In genomic region chr1:226608699-226609505, GRCh38 we compare ENCODE assay signal across 8 cellular contexts.
A peak's percentile ranks its signal among the peaks of the same experiment; 100 is the strongest.
DNase-seq lines count a peak whose midpoint lies in the region; ATAC-seq and TF ChIP-seq lines count a peak whose summit lies in the region.

No MANE protein-coding gene starts in this region.

- H4K20me1 ChIP-seq in mammary epithelial cell (ENCODE audit: insufficient read depth, low read length) = no peaks in the 10 kb centered on the region

- dilution Hi-C loops in mammary epithelial cell (cut with HindIII; ENCODE audit: low sequenced_read_pairs) = no loop called here

- ATAC-seq in GM21526 (IDR thresholded peaks at IDR 0.05; ENCODE audit: low FRiP score, unreplicated experiment) = peak; percentile 82

- no peak overlapping the region for H3K27ac ChIP-seq in mammary epithelial cell (ENCODE audit: insufficient read depth, low read depth, low read length)

- H3K9me3 ChIP-seq in BE2C (no peaks in the 10 kb centered on the region; the same call in 1 of the 2 replicates), mammary epithelial cell (replicated peaks; ENCODE audit: insufficient read depth, low read length) (no peaks in the 10 kb centered on the region)

- 61% methylated on average over 18 of the region's 18 CpGs for WGBS in mammary epithelial cell (ENCODE audit: low coverage, missing lambda C conversion rate)

- peak; percentile 93 for TF ChIP-seq CTCF in BE2C (IDR thresholded peaks at IDR 0.05; ENCODE audit: low read depth, low read length)
- peak; percentile 72 for TF ChIP-seq CTCF in WI38 (IDR thresholded peaks at IDR 0.05; ENCODE audit: low read depth, low read length)
- TF ChIP-seq CTCF in mammary epithelial cell (conservative IDR thresholded peaks at IDR 0.05 in 1 of 2, IDR thresholded peaks at IDR 0.05 in 1 of 2; ENCODE audit: extremely low read depth in 1 of 2, insufficient read depth in 1 of 2, low read depth in 1 of 2, low read length in 2 of 2) = peak; percentile 80 to 91

- DNase-seq in BE2C (peak; percentile 85), NCI-H146 treated with DMSO at 0.1 percent for 48 hours (lab: John Stamatoyannopoulos, UW; ENCODE audit: unreplicated experiment) (peak; percentile 28), mammary epithelial cell (peak; percentile 20), kidney glomerular epithelial cell (lab: John Stamatoyannopoulos, UW) (peak; percentile 10), middle frontal gyrus (ENCODE audit: extremely low spot score, low spot score) (no peak)
- DNase-seq in stimulated activated CD4-positive, alpha-beta T cell treated with anti-CD3 and anti-CD28 coated beads, Interleukin-4, amount 100 ng/mL, for 48 hours (ENCODE audit: low read depth in 2 of 2) = peak; percentile 56 to 64

- H3K27me3 ChIP-seq in BE2C (no peaks in the 10 kb centered on the region), mammary epithelial cell (ENCODE audit: insufficient read depth, low read length) (no peaks in the 10 kb centered on the region)

- CTCF ChIA-PET in mammary epithelial cell (lab: Charles Lee; ENCODE audit: low non-redundant PET) = interaction anchor here (0.6 to 1.0 kb wide), 4 partner anchors 16 to 167 kb away, joined by 4 to 15 read pairs (median 6); no protein-coding TSS in a partner anchor

- H3K79me2 ChIP-seq in mammary epithelial cell (ENCODE audit: insufficient read depth, low read length) = no peaks in the 10 kb centered on the region

- in situ Hi-C loops in mammary epithelial cell (cut with MboI; ENCODE audit: low sequenced_read_pairs in 2 of 2) = no loop called here

- no TSS peak for BruUV-seq in mammary epithelial cell (replicated peaks; lab: Mats Ljungman, UMichigan)

- no peak overlapping the region for H2AFZ ChIP-seq in mammary epithelial cell (ENCODE audit: low read depth, low read length)

- no peak overlapping the region for H3K4me2 ChIP-seq in mammary epithelial cell (ENCODE audit: insufficient read depth, low read depth, low read length)

- H3K4me3 ChIP-seq in BE2C (ENCODE audit: low read depth, low read length) = no peak overlapping the region
- no peak overlapping the region for H3K4me3 ChIP-seq in WI38 (ENCODE audit: low read depth, low read length)
- no peak overlapping the region for H3K4me3 ChIP-seq in mammary epithelial cell (replicated peaks in 1 of 3; ENCODE audit: insufficient read depth in 1 of 3, low read depth in 2 of 3, low read length in 3 of 3)

- intact Hi-C loops in mammary epithelial cell (cut with micrococcal nuclease) = loop anchor here (1.0 kb wide), 2 partner anchors 63 to 185 kb away; no protein-coding TSS in a partner anchor

- H3K9ac ChIP-seq in mammary epithelial cell (ENCODE audit: insufficient read depth, low read length) = no peak overlapping the region

- no peaks in the 10 kb centered on the region for H3K4me1 ChIP-seq in BE2C
- peaks cover 1% of the 10 kb centered on the region for H3K4me1 ChIP-seq in mammary epithelial cell (ENCODE audit: insufficient read depth, low read length)

- H3K36me3 ChIP-seq in BE2C (no peaks in the 10 kb centered on the region), mammary epithelial cell (ENCODE audit: insufficient read depth, low read length) (no peaks in the 10 kb centered on the region)
